13 cellular contexts compared by ENCODE assay signal in the genomic region with DNA sequence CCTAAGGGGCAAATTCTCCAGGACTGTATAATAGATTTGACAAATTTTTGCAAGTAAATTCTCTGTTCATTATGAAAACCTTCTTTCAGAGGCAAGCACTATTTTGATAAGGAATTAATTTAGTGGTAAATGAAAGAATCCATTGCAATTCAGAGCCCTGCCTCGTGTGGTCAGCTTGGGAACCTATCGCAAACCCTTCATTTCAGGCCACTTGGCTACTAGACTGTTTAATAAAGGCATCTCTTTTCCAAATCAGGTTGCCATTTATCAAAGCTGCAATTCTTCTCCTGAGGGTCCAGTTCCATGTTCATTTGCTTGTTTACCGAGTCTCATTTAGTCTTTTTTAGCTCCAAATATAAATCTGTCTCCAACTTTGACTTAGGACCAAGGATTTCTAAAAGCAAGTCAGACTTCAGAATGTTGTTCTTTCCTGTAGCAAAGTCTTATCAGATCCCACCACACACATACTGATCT. TPM values are rescaled to one million over a fixed set of nuclear protein-coding genes. Genes with fewer than 3 reads are reported as not detected.
DNase-seq lines count a peak whose midpoint lies in the region; ATAC-seq, FAIRE-seq and TF ChIP-seq lines count a peak whose summit lies in the region.
"Had no signal": no experiment of that assay in that cellular context is flagged by ENCODE, and none has a peak within 500 bp of the region (broad histone marks: within the 10 kb centered on the region; RNA-seq: fewer than 3 reads in every experiment).

No MANE protein-coding gene starts in this region.

- no peak for TF ChIP-seq POLR2A in HepG2 (IDR thresholded peaks at IDR 0.05; ENCODE audit: insufficient read depth in 1 of 2, low read depth in 2 of 2, low read length in 2 of 2)

- H3K27me3 Mint-ChIP-seq in neural crest cell (ENCODE audit: low read depth) = no peaks in the 10 kb centered on the region

- in situ Hi-C loops in HepG2 (cut with HindIII; ENCODE audit: extremely low pct_ligation_motif_present, low pct_unique_long_range_greater_than_20kb) = no loop called here

- no peaks in the 10 kb centered on the region for H3K36me3 ChIP-seq in liver (ENCODE audit: control insufficient read depth in 4 of 4, insufficient read depth in 3 of 4, low read depth in 1 of 4, low read length in 3 of 4)
- H3K36me3 ChIP-seq in HepG2 (replicated peaks in 1 of 2; ENCODE audit: control insufficient read depth in 1 of 2, insufficient read depth in 2 of 2, low read length in 2 of 2) = no peaks in the 10 kb centered on the region
- no peaks in the 10 kb centered on the region for H3K36me3 ChIP-seq in esophagus (ENCODE audit: control insufficient read depth in 2 of 2, insufficient read depth in 2 of 2, low read length in 1 of 2)

- POLR2A ChIA-PET in HepG2 (lab: Yijun Ruan, JAX) = no interaction called here

- TF ChIP-seq RAD21 in liver (IDR thresholded peaks at IDR 0.05) = no peak
- no peak for TF ChIP-seq RAD21 in HepG2 (CRISPR knock-in tag; IDR thresholded peaks at IDR 0.05)

- no peak overlapping the region for H2AFZ ChIP-seq in HepG2 (ENCODE audit: low read length)

- no TSS peak for BruUV-seq in HepG2 (replicated peaks; lab: Mats Ljungman, UMichigan)

- H3K4me3 ChIP-seq in liver (ENCODE audit: low read depth in 1 of 3, low read length in 3 of 3) = no peak overlapping the region
- no peak overlapping the region for H3K4me3 ChIP-seq in HepG2 (replicated peaks in 1 of 3; ENCODE audit: insufficient read depth in 1 of 3, low read depth in 2 of 3, low read length in 3 of 3)
- H3K4me3 ChIP-seq in esophagus (ENCODE audit: low read depth in 1 of 2, low read length in 2 of 2) = no peak overlapping the region

- H3K27ac ChIP-seq in liver (ENCODE audit: low read depth in 1 of 2, low read length in 2 of 2) (peak overlapping the region in 1 of 2 donors; percentile 17), HepG2 (ENCODE audit: extremely low read length, insufficient read depth, low read length) (no peak overlapping the region), esophagus (ENCODE audit: low read depth in 2 of 2, low read length in 1 of 2) (peak overlapping the region; percentile 39 to 54)

- peaks cover 11% of the 10 kb centered on the region for H3K36me3 Mint-ChIP-seq in neural crest cell (ENCODE audit: low read depth)

- H3K4me1 ChIP-seq in liver (ENCODE audit: control insufficient read depth in 4 of 4, insufficient read depth in 4 of 4, low read length in 3 of 4) (peaks cover 5 to 27% (median 9%) of the 10 kb centered on the region in 4 donors), HepG2 (ENCODE audit: insufficient read depth, low read length) (peaks cover 44% of the 10 kb centered on the region), esophagus (ENCODE audit: control insufficient read depth in 2 of 2, insufficient read depth in 2 of 2, low read length in 1 of 2) (peaks cover 2 to 4% of the 10 kb centered on the region in 2 donors)

- no peak overlapping the region for H3K27ac Mint-ChIP-seq in neural crest cell (ENCODE audit: unreplicated experiment)
- H3K27ac Mint-ChIP-seq: nephron progenitor cell; stimulated activated naive CD8-positive, alpha-beta T cell treated with anti-CD3 and anti-CD28 coated beads, Interleukin-15, Interleukin-2, amounts not matched to agents 100 ng/mL and 50 ng/mL, for 24 hours had no signal

- TF ChIP-seq EP300 in HepG2 (IDR thresholded peaks at IDR 0.05; ENCODE audit: low read depth in 2 of 2, low read length in 2 of 2) (no peak), HepG2 (CRISPR knock-in tag; IDR thresholded peaks at IDR 0.05; ENCODE audit: borderline replicate concordance) (no peak)

- no peak for FAIRE-seq in HepG2 (lab: Jason Lieb, UNC)

- no peaks in the 10 kb centered on the region for H3K9me3 ChIP-seq in liver (ENCODE audit: control insufficient read depth in 4 of 4, low read length in 3 of 4)
- H3K9me3 ChIP-seq in HepG2 (ENCODE audit: low read length) = peaks cover 21% of the 10 kb centered on the region
- no peaks in the 10 kb centered on the region for H3K9me3 ChIP-seq in esophagus (ENCODE audit: control insufficient read depth in 2 of 2, insufficient read depth in 1 of 2, low read depth in 1 of 2, low read length in 1 of 2)

- no peak for DNase-seq in HepG2 (ENCODE audit: low spot score)
- no peak for DNase-seq in neural crest cell (ENCODE audit: low read depth, low spot score)
- DNase-seq in cerebellar cortex (ENCODE audit: low spot score) = no peak
- no peak for DNase-seq in GM19238 (ENCODE audit: insufficient read length, low spot score)
- DNase-seq: activated CD4-positive, alpha-beta T cell treated with anti-CD3 and anti-CD28 coated beads for 48 hours; NCI-H510A; nephron progenitor cell; stimulated activated CD4-positive, alpha-beta T cell treated with anti-CD3 and anti-CD28 coated beads, Interleukin-1b, Interleukin-23, amount 100 ng/mL, for 48 hours had no signal

- H3K4me2 ChIP-seq in HepG2 (ENCODE audit: low read depth, low read length) = no peak overlapping the region

- CTCF ChIA-PET in HepG2 (lab: Yijun Ruan, JAX; ENCODE audit: low intra/inter-chr PET ratio, low total read pairs) = no interaction called here

- H3K27me3 ChIP-seq in liver (ENCODE audit: control insufficient read depth in 4 of 4, insufficient read depth in 4 of 4, low read length in 3 of 4) (no peaks in the 10 kb centered on the region), HepG2 (ENCODE audit: control insufficient read depth in 1 of 2, insufficient read depth in 2 of 2, low read length in 2 of 2) (no peaks in the 10 kb centered on the region), esophagus (ENCODE audit: control insufficient read depth in 1 of 2, insufficient read depth in 2 of 2, low read length in 2 of 2) (no peaks in the 10 kb centered on the region)

- peaks cover 14% of the 10 kb centered on the region for H3K9me3 Mint-ChIP-seq in neural crest cell

- H3K9ac ChIP-seq in liver (ENCODE audit: low read depth in 1 of 2, low read length in 2 of 2) (no peak overlapping the region), HepG2 (ENCODE audit: insufficient read depth, low read depth, low read length) (no peak overlapping the region)

- no peaks in the 10 kb centered on the region for H3K4me1 Mint-ChIP-seq in neural crest cell
- H3K4me1 Mint-ChIP-seq: nephron progenitor cell had no signal

- H4K20me1 ChIP-seq in HepG2 (ENCODE audit: insufficient read depth, low read length) = no peaks in the 10 kb centered on the region

- intact Hi-C loops in HepG2 (cut with micrococcal nuclease; ENCODE audit: unreplicated experiment) = no loop called here

- TF ChIP-seq CTCF in liver (IDR thresholded peaks at IDR 0.05; ENCODE audit: low read depth, low read length, missing input control) (peak; percentile 8), HepG2 (CRISPR knock-in tag; IDR thresholded peaks at IDR 0.05) (no peak), neural crest cell (conservative IDR thresholded peaks at IDR 0.05) (peak; percentile 44)

- ATAC-seq in HepG2 (no peak), GM21576 (IDR thresholded peaks at IDR 0.05; ENCODE audit: unreplicated experiment) (no peak), GM18502 (IDR thresholded peaks at IDR 0.05; ENCODE audit: poor library complexity, unreplicated experiment) (no peak)

- 79% methylated on average over 3 of the region's 3 CpGs for WGBS in liver
- WGBS in HepG2 (ENCODE audit: low lambda C conversion rate) = 46% methylated on average over 3 of the region's 3 CpGs
- WGBS in esophagus, 2 donors = 68% methylated on average over 3 of the region's 3 CpGs

- no peak overlapping the region for H3K4me3 Mint-ChIP-seq in neural crest cell
- H3K4me3 Mint-ChIP-seq: nephron progenitor cell; stimulated activated naive CD8-positive, alpha-beta T cell treated with anti-CD3 and anti-CD28 coated beads, Interleukin-15, Interleukin-2, amounts not matched to agents 100 ng/mL and 50 ng/mL, for 24 hours had no signal

- H3K79me2 ChIP-seq in HepG2 (ENCODE audit: insufficient read depth, low read length) = no peaks in the 10 kb centered on the region

TF ChIP-seq in liver, 16 proteins besides CTCF, POLR2A, EP300 and RAD21 (continues in another document):
- TF ChIP-seq, protein P1, sequence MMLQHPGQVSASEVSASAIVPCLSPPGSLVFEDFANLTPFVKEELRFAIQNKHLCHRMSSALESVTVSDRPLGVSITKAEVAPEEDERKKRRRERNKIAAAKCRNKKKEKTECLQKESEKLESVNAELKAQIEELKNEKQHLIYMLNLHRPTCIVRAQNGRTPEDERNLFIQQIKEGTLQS (IDR thresholded peaks at IDR 0.05) = no peak
- TF ChIP-seq HNF4G (IDR thresholded peaks at IDR 0.05) (no peak), JUND (IDR thresholded peaks at IDR 0.05) (no peak)

TF ChIP-seq in HepG2, 621 proteins besides CTCF, POLR2A, EP300 and RAD21 (continues in another document):
- TF ChIP-seq ZNF891 (CRISPR knock-in tag; IDR thresholded peaks at IDR 0.05) = no peak
- no peak for TF ChIP-seq ZNF713 (CRISPR knock-in tag; IDR thresholded peaks at IDR 0.05)
- TF ChIP-seq FOXK2 (IDR thresholded peaks at IDR 0.05) = no peak
- TF ChIP-seq ATF7 (IDR thresholded peaks at IDR 0.05) = no peak
- TF ChIP-seq ATF7 (CRISPR knock-in tag; IDR thresholded peaks at IDR 0.05) = no peak
- no peak for TF ChIP-seq ZMYM4 (CRISPR knock-in tag; IDR thresholded peaks at IDR 0.05)

RNA-seq across cellular contexts. Expression of a gene that starts 28.4 kb away (rescaled TPM):
- total RNA-seq in liver = 10 to 100 TPM; 25.5 to 34.6 TPM
- 10 to 100 TPM; 27.5 to 76.1 TPM for polyA plus RNA-seq in liver
- total RNA-seq in HepG2 (2016; rRNA removed; fragmentation: Illumina TruSeq; extraction: Trizol) = 14.8 and 18.7 TPM in 2 replicates
- 2.8 and 3.5 TPM in 2 replicates for total RNA-seq in HepG2 (2016; cell fraction: cytosol; rRNA removed; fragmentation: Illumina TruSeq; extraction: Trizol; ENCODE audit: low read depth)
- 13.6 and 18.6 TPM in 2 replicates for total RNA-seq in HepG2 (2016; cell fraction: insoluble cytoplasmic fraction; rRNA removed; fragmentation: Illumina TruSeq; extraction: Trizol)
- total RNA-seq in HepG2 (2016; cell fraction: membrane; rRNA removed; fragmentation: Illumina TruSeq; extraction: Trizol) = 8.0 and 9.5 TPM in 2 replicates
- 7.0 and 7.1 TPM in 2 replicates for total RNA-seq in HepG2 (2016; cell fraction: nucleus; rRNA removed; fragmentation: Illumina TruSeq; extraction: Trizol)
- polyA plus RNA-seq in HepG2 (2011; rRNA removed) = 11.4 and 13.3 TPM in 2 replicates
- 6.3 and 10.7 TPM in 2 replicates for polyA plus RNA-seq in HepG2 (2011; cell fraction: cytosol; rRNA removed)
- polyA plus RNA-seq in HepG2 (2011; cell fraction: nucleus; rRNA removed) = 5.5 and 7.0 TPM in 2 replicates
- 13.0 and 17.4 TPM in 2 replicates for polyA plus RNA-seq in HepG2 (2012)
- 0.78 and 0.98 TPM in 2 replicates for polyA plus RNA-seq in HepG2 (2016; cell fraction: cytosol; fragmentation: Illumina TruSeq; extraction: Trizol; ENCODE audit: low read depth)
- polyA plus RNA-seq in HepG2 (2016; cell fraction: insoluble cytoplasmic fraction; fragmentation: Illumina TruSeq; extraction: Trizol; ENCODE audit: low read depth) = 13.2 and 13.9 TPM in 2 replicates
- 2.4 and 2.7 TPM in 2 replicates for polyA plus RNA-seq in HepG2 (2016; cell fraction: membrane; fragmentation: Illumina TruSeq; extraction: Trizol; ENCODE audit: low read depth)
- polyA plus RNA-seq in HepG2 (2016; cell fraction: nucleus; fragmentation: Illumina TruSeq; extraction: Trizol; ENCODE audit: insufficient read depth, low read depth) = 6.2 and 6.4 TPM in 2 replicates
- 13.9 and 20.0 TPM in 2 replicates for polyA minus RNA-seq in HepG2 (2011; rRNA and poly(A)+ RNA removed; ENCODE audit: low replicate concordance)
- 16.0 and 20.2 TPM in 2 replicates for polyA minus RNA-seq in HepG2 (2011; cell fraction: cytosol; rRNA and poly(A)+ RNA removed)
- 21.6 and 26.9 TPM in 2 replicates for polyA minus RNA-seq in HepG2 (2011; cell fraction: nucleus; rRNA and poly(A)+ RNA removed)
- polyA plus RNA-seq in esophagus = 10 to 100 TPM; 50.0 to 59.4 TPM
- 2.9 and 3.6 TPM in 2 replicates for total RNA-seq in neural crest cell
